Comparison of ENCODE assay signal across 30 cellular contexts in genomic region chr1:165563551-165563950, GRCh38. TPM values are rescaled to one million over a fixed set of nuclear protein-coding genes. Genes with fewer than 3 reads are reported as not detected.
A peak's percentile ranks its signal among the peaks of the same experiment; 100 is the strongest.
DNase-seq lines count a peak whose midpoint lies in the region; TF ChIP-seq lines count a peak whose summit lies in the region.
"Had no signal": no experiment of that assay in that cellular context is flagged by ENCODE, and none has a peak within 500 bp of the region (broad histone marks: within the 10 kb centered on the region; RNA-seq: fewer than 3 reads in every experiment).

No MANE protein-coding gene starts in this region.

- intact Hi-C loops in esophagus muscularis mucosa (cut with DNase I), result no loop called here

- H3K4me3 ChIP-seq in esophagus muscularis mucosa, result no peak overlapping the region
- H3K4me3 ChIP-seq: A549; BLaER1; BLaER1 treated with 17β-estradiol and CSF1 and Interleukin-3, amounts not matched to agents 10 nM and 100 nM had no signal

- no peak for TF ChIP-seq POLR2A in esophagus muscularis mucosa (IDR thresholded peaks at IDR 0.05; ENCODE audit: low read depth)

- 92% methylated on average over 15 of the region's 15 CpGs for WGBS in esophagus muscularis mucosa

- peak; percentile 70 for DNase-seq in esophagus muscularis mucosa (ENCODE audit: extremely low spot score)
- no peak for DNase-seq in activated CD4-positive, alpha-beta T cell treated with anti-CD3 and anti-CD28 coated beads for 4 hours
- DNase-seq: 8988T; ACHN; AML-193; BE2C; Caco-2; Calu3; CD4-positive, alpha-beta memory T cell; CD4-positive, alpha-beta T cell; CD4-positive, CD25-positive, alpha-beta regulatory T cell; CD8-positive, alpha-beta memory T cell; CD8-positive, alpha-beta T cell; COR-L47; DMS 273 treated with DMSO at 0.1 percent for 48 hours; DMS153; DMS53; DMS79; DMS79 treated with DMSO at 0.1 percent for 48 hours; DND-41; EL had no signal

- no peak for TF ChIP-seq EP300 in esophagus muscularis mucosa (IDR thresholded peaks at IDR 0.05)

- no peak overlapping the region for H3K27ac ChIP-seq in esophagus muscularis mucosa (replicated peaks in 1 of 4)
- H3K27ac ChIP-seq: 22Rv1; A549; BLaER1; BLaER1 treated with 17β-estradiol and CSF1 and Interleukin-3, amounts not matched to agents 10 nM and 100 nM; C4-2B had no signal

- H3K27me3 ChIP-seq in esophagus muscularis mucosa, result peaks cover 0 to 28% (median 0%) of the 10 kb centered on the region in 4 donors
- H3K27me3 ChIP-seq: BLaER1 had no signal

- no peaks in the 10 kb centered on the region for H3K36me3 ChIP-seq in esophagus muscularis mucosa
- H3K36me3 ChIP-seq: BE2C; BLaER1; BLaER1 treated with 17β-estradiol and CSF1 and Interleukin-3, amounts not matched to agents 10 nM and 100 nM had no signal

- H3K4me1 ChIP-seq in esophagus muscularis mucosa, result no peaks in the 10 kb centered on the region
- H3K4me1 ChIP-seq: A549; BE2C; BLaER1; BLaER1 treated with 17β-estradiol and CSF1 and Interleukin-3, amounts not matched to agents 10 nM and 100 nM; Caco-2 had no signal

- TF ChIP-seq CTCF in esophagus muscularis mucosa (IDR thresholded peaks at IDR 0.05), result no peak

- no peaks in the 10 kb centered on the region for H3K9me3 ChIP-seq in esophagus muscularis mucosa
- H3K9me3 ChIP-seq: A549; BE2C; BLaER1; BLaER1 treated with 17β-estradiol and CSF1 and Interleukin-3, amounts not matched to agents 10 nM and 100 nM; Caco-2 had no signal

RNA-seq across cellular contexts. Expression of gene LRRC52, which starts 19.8 kb away (rescaled TPM):
- under 1 TPM in 1 of 4 donors, not detected in 3; 0.17 TPM for total RNA-seq in esophagus muscularis mucosa
- total RNA-seq: A172; A673; B cell; Caco-2; Calu3; CD4-positive, alpha-beta memory T cell; CD4-positive, alpha-beta T cell; CD4-positive, CD25-positive, alpha-beta regulatory T cell; CD8-positive, alpha-beta memory T cell; CD8-positive, alpha-beta T cell; Daoy had no signal
